Comparison of ENCODE assay signal across 19 cellular contexts in the genomic region with DNA sequence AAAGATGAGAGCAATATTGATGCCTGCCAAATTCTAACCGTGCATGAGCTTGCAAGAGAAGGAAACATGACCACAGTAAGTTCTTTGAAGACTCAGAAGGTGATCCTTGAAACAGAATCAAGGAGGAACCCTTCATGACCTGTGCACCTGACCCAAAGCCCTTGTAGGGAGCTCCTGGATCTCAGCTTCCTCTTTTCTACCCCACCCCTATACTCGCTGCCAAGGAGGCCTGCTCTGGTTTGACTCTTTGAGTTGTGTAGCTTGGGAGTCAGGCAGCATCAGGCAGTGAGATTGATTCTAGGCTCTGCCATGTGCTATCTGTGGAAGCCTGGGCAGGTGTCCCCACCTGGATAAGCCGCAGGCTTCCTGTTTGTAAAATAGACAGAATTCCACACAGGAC.
"Had no signal": no experiment of that assay in that cellular context is flagged by ENCODE, and none has a peak within 500 bp of the region (broad histone marks: within the 10 kb centered on the region; RNA-seq: fewer than 3 reads in every experiment).

No MANE protein-coding gene starts in this region.

- H3K4me1 Mint-ChIP-seq: activated CD4-positive, alpha-beta T cell treated with anti-CD3 and anti-CD28 coated beads, Interleukin-2, amount 10 ng/mL, durations not matched to agents 7 days and 5 days; stimulated activated effector memory CD8-positive, alpha-beta T cell treated with anti-CD3 and anti-CD28 coated beads, Interleukin-12 subunit alpha, Interleukin-12 subunit beta, amount 100 ng/mL, for 72 hours had no signal

- H3K36me3 ChIP-seq: ovary, transverse colon had no signal

- FAIRE-seq: colon, endometrium, TTC549 had no signal

- H3K4me3 Mint-ChIP-seq: activated CD4-positive, alpha-beta T cell treated with anti-CD3 and anti-CD28 coated beads, Interleukin-2, amount 10 ng/mL, durations not matched to agents 7 days and 5 days; activated naive CD8-positive, alpha-beta T cell; stimulated activated effector memory CD8-positive, alpha-beta T cell treated with anti-CD3 and anti-CD28 coated beads, Interleukin-12 subunit alpha, Interleukin-12 subunit beta, amount 100 ng/mL, for 72 hours had no signal

- H3K9me3 Mint-ChIP-seq: activated CD4-positive, alpha-beta T cell treated with anti-CD3 and anti-CD28 coated beads, Interleukin-2, amount 10 ng/mL, durations not matched to agents 7 days and 5 days; stimulated activated effector memory CD8-positive, alpha-beta T cell treated with anti-CD3 and anti-CD28 coated beads, Interleukin-12 subunit alpha, Interleukin-12 subunit beta, amount 100 ng/mL, for 72 hours had no signal

- H3K36me3 Mint-ChIP-seq: stimulated activated effector memory CD8-positive, alpha-beta T cell treated with anti-CD3 and anti-CD28 coated beads, Interleukin-12 subunit alpha, Interleukin-12 subunit beta, amount 100 ng/mL, for 72 hours had no signal

- DNase-seq: activated CD4-positive, alpha-beta T cell treated with anti-CD3 and anti-CD28 coated beads, Interleukin-2, amount 10 ng/mL, durations not matched to agents 7 days and 5 days; activated CD8-positive, alpha-beta memory T cell treated with anti-CD3 and anti-CD28 coated beads for 24 hours; activated gamma-delta T cell treated with Interleukin-2 at 50 U/mL for 16 hours; amniotic stem cell; body of pancreas; caudate nucleus; heart right ventricle; left cardiac atrium; midbrain; ovary; stimulated activated CD4-positive, alpha-beta T cell treated with anti-CD3 and anti-CD28 coated beads, Interleukin-12 subunit alpha, Interleukin-12 subunit beta, amount 100 ng/mL, for 4 hours; transverse colon had no signal

- ATAC-seq: body of pancreas; gastroesophageal sphincter; left cardiac atrium; stimulated activated effector memory CD8-positive, alpha-beta T cell treated with anti-CD3 and anti-CD28 coated beads, Interleukin-12 subunit alpha, Interleukin-12 subunit beta, amount 100 ng/mL, for 72 hours had no signal

- H3K27me3 ChIP-seq: body of pancreas, gastroesophageal sphincter, heart right ventricle, ovary, transverse colon had no signal

- H3K4me1 ChIP-seq: body of pancreas, gastroesophageal sphincter, transverse colon had no signal

- H3K4me3 ChIP-seq: body of pancreas, gastroesophageal sphincter, heart right ventricle, lung, ovary, transverse colon had no signal

- H3K27me3 Mint-ChIP-seq: activated naive CD8-positive, alpha-beta T cell had no signal

- H3K27ac Mint-ChIP-seq: activated CD4-positive, alpha-beta T cell treated with anti-CD3 and anti-CD28 coated beads, Interleukin-2, amount 10 ng/mL, durations not matched to agents 7 days and 5 days; activated naive CD8-positive, alpha-beta T cell; stimulated activated effector memory CD8-positive, alpha-beta T cell treated with anti-CD3 and anti-CD28 coated beads, Interleukin-12 subunit alpha, Interleukin-12 subunit beta, amount 100 ng/mL, for 72 hours had no signal

- H3K27ac ChIP-seq: body of pancreas, gastroesophageal sphincter, heart right ventricle, ovary, transverse colon had no signal

- H3K9me3 ChIP-seq: body of pancreas, gastroesophageal sphincter, heart right ventricle, ovary, transverse colon had no signal
